Comparison of ENCODE assay signal across 17 cellular contexts in genomic region chr1:64691631-64692030, GRCh38. TPM values are rescaled to one million over a fixed set of nuclear protein-coding genes. Genes with fewer than 3 reads are reported as not detected.
DNase-seq lines count a peak whose midpoint lies in the region; ATAC-seq and TF ChIP-seq lines count a peak whose summit lies in the region.
"Had no signal": no experiment of that assay in that cellular context is flagged by ENCODE, and none has a peak within 500 bp of the region (broad histone marks: within the 10 kb centered on the region; RNA-seq: fewer than 3 reads in every experiment).

No MANE protein-coding gene starts in this region.

- peak; percentile 50; the same call in 2 of the 3 replicates for ATAC-seq in SK-N-SH treated with all-trans-retinoic acid at 6 μM for 48 hours
- ATAC-seq: left cardiac atrium had no signal

- H3K4me1 ChIP-seq in SK-N-SH (ENCODE audit: control insufficient read depth in 1 of 2, insufficient read depth in 2 of 2, low read depth in 1 of 2, low read length in 1 of 2) (peaks cover 0 to 26% of the 10 kb centered on the region in 2 experiments; a peak in 1 of 4 replicates), ascending aorta (peaks cover 0 to 16% of the 10 kb centered on the region in 2 donors)
- H3K4me1 ChIP-seq: Caco-2 had no signal

- BruUV-seq in Calu3 (replicated peaks; lab: Mats Ljungman, UMichigan) = no TSS peak

- H3K9me3 ChIP-seq in SK-N-SH (no peaks in the 10 kb centered on the region), ascending aorta (no peaks in the 10 kb centered on the region)
- H3K9me3 ChIP-seq: Caco-2, tibial nerve had no signal

- H3K4me1 Mint-ChIP-seq in Calu3 (ENCODE audit: low read depth, unreplicated experiment) = peaks cover 25% of the 10 kb centered on the region

- H3K4me3 ChIP-seq in SK-N-SH (ENCODE audit: low read depth in 2 of 2, low read length in 1 of 2) (no peak overlapping the region), ascending aorta (peak overlapping the region; percentile 26 to 46), fibroblast of pulmonary artery (replicated peaks; ENCODE audit: low read depth, low read length) (no peak overlapping the region)
- H3K4me3 ChIP-seq: SK-N-MC, tibial nerve had no signal

- TF ChIP-seq EP300 in SK-N-SH (IDR thresholded peaks at IDR 0.05; ENCODE audit: borderline replicate concordance in 1 of 2, low read depth in 1 of 2, low read length in 1 of 2) = no peak

- no peak overlapping the region for H2AFZ ChIP-seq in SK-N-SH (ENCODE audit: low read depth)

- H3K27ac ChIP-seq in SK-N-SH (ENCODE audit: low read depth in 2 of 2, low read length in 1 of 2) (no peak overlapping the region; a peak in 1 of 4 replicates), ascending aorta (peak overlapping the region; percentile 65 to 71)
- H3K27ac ChIP-seq: 22Rv1, HL-60, SK-N-MC, tibial nerve, VCaP had no signal

- no peak overlapping the region for H3K9ac ChIP-seq in SK-N-SH

- H3K79me2 ChIP-seq in SK-N-SH (ENCODE audit: insufficient read depth) = no peaks in the 10 kb centered on the region

- intact Hi-C loops in ascending aorta (cut with DNase I) (no loop called here), Calu3 (cut with micrococcal nuclease; ENCODE audit: unreplicated experiment) (no loop called here)

- no peaks in the 10 kb centered on the region for H3K27me3 ChIP-seq in SK-N-SH (ENCODE audit: insufficient read depth)
- H3K27me3 ChIP-seq in ascending aorta = no peaks in the 10 kb centered on the region
- H3K27me3 ChIP-seq: tibial nerve had no signal

- no peaks in the 10 kb centered on the region for H3K27me3 Mint-ChIP-seq in Calu3 (ENCODE audit: unreplicated experiment)

- CTCF ChIA-PET in SK-N-SH (lab: Yijun Ruan, JAX) (interaction anchor here (1.0 to 2.1 kb wide), 3 partner anchors 16 to 422 kb away, joined by 3 to 18 read pairs (median 3); no protein-coding TSS in a partner anchor), Calu3 (lab: Charles Lee) (no interaction called here)

- DNase-seq in SK-N-SH (no peak), ascending aorta (ENCODE audit: low spot score in 2 of 2) (no peak), fibroblast of pulmonary artery (ENCODE audit: low read depth) (peak; percentile 69), pulmonary artery endothelial cell (ENCODE audit: low read depth, low spot score) (peak; percentile 40), Calu3 (no peak), amniotic stem cell (lab: John Stamatoyannopoulos, UW) (no peak)
- no peak for DNase-seq in stimulated activated CD4-positive, alpha-beta T cell treated with anti-CD3 and anti-CD28 coated beads, Interleukin-2, amount 100 ng/mL, for 24 hours
- DNase-seq: activated T-cell treated with anti-CD3 and anti-CD28 coated beads for 4 hours, Caco-2, left cardiac atrium, small intestine had no signal

- H3K4me2 ChIP-seq in SK-N-SH = no peak overlapping the region

- TF ChIP-seq CTCF in SK-N-SH (IDR thresholded peaks at IDR 0.05) = no peak
- TF ChIP-seq CTCF in ascending aorta (IDR thresholded peaks at IDR 0.05) = no peak
- TF ChIP-seq CTCF in fibroblast of pulmonary artery (IDR thresholded peaks at IDR 0.05; ENCODE audit: low read length, missing control alignments) = no peak
- no peak for TF ChIP-seq CTCF in Calu3 (IDR thresholded peaks at IDR 0.05; ENCODE audit: unreplicated experiment)

- no peaks in the 10 kb centered on the region for H3K9me3 Mint-ChIP-seq in Calu3 (ENCODE audit: low read depth, unreplicated experiment)

- no peaks in the 10 kb centered on the region for H4K20me1 ChIP-seq in SK-N-SH (ENCODE audit: insufficient read depth)

- H3K4me3 Mint-ChIP-seq in Calu3 (ENCODE audit: low read depth, unreplicated experiment) = no peak overlapping the region

- no peaks in the 10 kb centered on the region for H3K9me2 ChIP-seq in SK-N-SH

- H3K36me3 ChIP-seq in SK-N-SH (replicated peaks in 1 of 2; ENCODE audit: control insufficient read depth in 1 of 2, insufficient read depth in 2 of 2, low read length in 1 of 2) (peaks cover 5 to 34% of the 10 kb centered on the region in 2 experiments), ascending aorta (no peaks in the 10 kb centered on the region)
- H3K36me3 ChIP-seq: tibial nerve had no signal

- WGBS in SK-N-SH (ENCODE audit: low lambda C conversion rate) = 77% methylated on average over 6 of the region's 6 CpGs

- no peak overlapping the region for H3K27ac Mint-ChIP-seq in Calu3 (ENCODE audit: unreplicated experiment)

- H3K36me3 Mint-ChIP-seq in Calu3 (ENCODE audit: insufficient read depth, unreplicated experiment) = no peaks in the 10 kb centered on the region

- no peak for TF ChIP-seq RAD21 in SK-N-SH (IDR thresholded peaks at IDR 0.05; ENCODE audit: low read length)

- no peaks in the 10 kb centered on the region for H3F3A ChIP-seq in SK-N-SH (replicated peaks; ENCODE audit: insufficient read depth)

- POLR2A ChIA-PET in SK-N-SH (lab: Yijun Ruan, JAX) = no interaction called here

TF ChIP-seq in SK-N-SH treated with all-trans-retinoic acid at 6 μM for 48 hours, 23 proteins besides CTCF, POLR2A, EP300 and RAD21:
- TF ChIP-seq ZNF565 (CRISPR knock-in tag; conservative IDR thresholded peaks at IDR 0.05; ENCODE audit: low read depth) (no peak), ZFP3 (CRISPR knock-in tag; IDR thresholded peaks at IDR 0.05) (no peak)
TF ChIP-seq in SK-N-SH treated with all-trans-retinoic acid at 6 μM for 48 hours: peak in this region for 0.

TF ChIP-seq in SK-N-SH, 30 proteins besides CTCF, POLR2A, EP300 and RAD21:
- TF ChIP-seq IRF3 (IDR thresholded peaks at IDR 0.05; ENCODE audit: low read depth, low read length) = no peak

RNA-seq across cellular contexts. Expression of gene RAVER2, which starts 53.2 kb away (rescaled TPM):
- polyA plus RNA-seq in SK-N-SH (2012; rRNA removed) = 7.3 and 10.0 TPM in 2 replicates
- 9.7 TPM in 2 replicates for polyA plus RNA-seq in SK-N-SH (2012; cell fraction: cytosol; rRNA removed)
- polyA plus RNA-seq in SK-N-SH (2012; cell fraction: nucleus; rRNA removed) = 6.1 and 12.7 TPM in 2 replicates
- total RNA-seq in ascending aorta (17.7 TPM), pulmonary artery endothelial cell (9.9 and 10.2 TPM in 2 replicates), Calu3 (2022) (10.3 and 12.8 TPM in 2 replicates)

Comparison
In these comparisons a context has a peak if more than half of its experiments do, and no peak if none do; other contexts are left out.
1. DNase-seq: peak in fibroblast of pulmonary artery (single experiment) and pulmonary artery endothelial cell (single experiment); none in SK-N-SH (single experiment), ascending aorta (0 of 2), Calu3 (single experiment), amniotic stem cell (single experiment) and stimulated activated CD4-positive, alpha-beta T cell treated with anti-CD3 and anti-CD28 coated beads, Interleukin-2, amount 100 ng/mL, for 24 hours (0 of 2).
2. H3K27ac ChIP-seq: peak in ascending aorta (2 of 2); none in SK-N-SH (0 of 2).
3. H3K4me3 ChIP-seq: peak in ascending aorta (2 of 2); none in SK-N-SH (0 of 2) and fibroblast of pulmonary artery (single experiment).